ENCODE assay signal across 12 cellular contexts in the genomic region with DNA sequence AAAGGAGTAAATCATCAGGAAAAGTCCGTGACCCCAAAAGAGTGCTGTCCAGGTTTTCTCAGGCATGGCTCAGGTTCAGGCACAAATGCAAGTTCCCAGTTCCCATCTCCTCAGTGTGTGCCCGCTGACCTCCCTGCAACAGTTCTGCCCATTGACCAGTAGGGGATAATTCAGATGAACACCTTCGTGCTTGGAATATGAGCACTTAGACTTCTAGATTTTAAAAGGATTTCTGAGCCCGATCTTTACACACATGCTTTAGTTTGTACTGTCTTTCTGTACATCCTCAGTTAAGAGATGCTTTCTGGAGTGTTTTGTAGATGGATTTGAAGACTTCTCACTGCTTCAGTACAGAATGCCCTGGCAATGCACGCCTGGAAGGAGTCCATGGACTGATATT.
DNase-seq lines count a peak whose midpoint lies in the region; ATAC-seq and TF ChIP-seq lines count a peak whose summit lies in the region.
"Had no signal": no experiment of that assay in that cellular context is flagged by ENCODE, and none has a peak within 500 bp of the region (broad histone marks: within the 10 kb centered on the region; RNA-seq: fewer than 3 reads in every experiment).

No MANE protein-coding gene starts in this region.

- no peaks in the 10 kb centered on the region for H3K27me3 ChIP-seq in brain microvascular endothelial cell (replicated peaks)
- no peaks in the 10 kb centered on the region for H3K27me3 ChIP-seq in neural progenitor cell
- H3K27me3 ChIP-seq in CD8-positive, alpha-beta T cell (ENCODE audit: insufficient read depth, low read length): no peaks in the 10 kb centered on the region

- peak; percentile 47 for TF ChIP-seq CTCF in brain microvascular endothelial cell (IDR thresholded peaks at IDR 0.05; ENCODE audit: low read depth, low read length, missing control alignments)
- peak; percentile 37 for TF ChIP-seq CTCF in neural progenitor cell (IDR thresholded peaks at IDR 0.05)
- TF ChIP-seq CTCF in CD8-positive, alpha-beta T cell (IDR thresholded peaks at IDR 0.05): no peak

- DNase-seq in G401 (ENCODE audit: low spot score) (peak; percentile 73), HT-29 (ENCODE audit: low spot score) (peak; percentile 2), brain microvascular endothelial cell (no peak), neural progenitor cell (ENCODE audit: low spot score) (no peak), putamen (ENCODE audit: low spot score) (no peak), NCI-H187 treated with DMSO at 0.1 percent for 48 hours (lab: John Stamatoyannopoulos, UW) (no peak)
- DNase-seq in CD8-positive, alpha-beta T cell: no peak
- DNase-seq: activated naive CD8-positive, alpha-beta T cell treated with anti-CD3 and anti-CD28 coated beads, Interleukin-2, amount 10 ng/mL, durations not matched to agents 7 days and 5 days; cortex of kidney; NCI-H446 treated with DMSO at 0.1 percent for 48 hours; stimulated activated naive CD4-positive, alpha-beta T cell treated with Interleukin-2 at 50 U/mL for 16 hours; T-helper 1 cell had no signal

- H3K9me3 ChIP-seq in neural progenitor cell (ENCODE audit: low read depth): peaks cover 4% of the 10 kb centered on the region
- H3K9me3 ChIP-seq in CD8-positive, alpha-beta T cell (ENCODE audit: low read length): no peaks in the 10 kb centered on the region

- POLR2A ChIA-PET in CD8-positive, alpha-beta T cell (lab: Charles Lee): no interaction called here

- CTCF ChIA-PET in CD8-positive, alpha-beta T cell (lab: Charles Lee): no interaction called here

- H3K27ac ChIP-seq in brain microvascular endothelial cell: no peak overlapping the region
- no peak overlapping the region for H3K27ac ChIP-seq in neural progenitor cell
- H3K27ac ChIP-seq in CD8-positive, alpha-beta T cell (ENCODE audit: low read depth, low read length): no peak overlapping the region

- H3K4me1 ChIP-seq in neural progenitor cell: no peaks in the 10 kb centered on the region
- H3K4me1 ChIP-seq in CD8-positive, alpha-beta T cell (ENCODE audit: insufficient read depth, low read length): no peaks in the 10 kb centered on the region

- H3K9ac ChIP-seq in neural progenitor cell: no peak overlapping the region

- H3K4me2 ChIP-seq in neural progenitor cell: no peak overlapping the region

- H3K9me3 Mint-ChIP-seq in neural progenitor cell: peaks cover 7% of the 10 kb centered on the region
- H3K9me3 Mint-ChIP-seq in CD8-positive, alpha-beta T cell: no peaks in the 10 kb centered on the region
- H3K9me3 Mint-ChIP-seq: activated naive CD8-positive, alpha-beta T cell treated with anti-CD3 and anti-CD28 coated beads, Interleukin-2, amount 10 ng/mL, durations not matched to agents 7 days and 5 days had no signal

- in situ Hi-C loops in G401 (cut with HindIII; ENCODE audit: low sequenced_read_pairs) (no loop called here), brain microvascular endothelial cell (cut with HindIII; ENCODE audit: low pct_ligation_motif_present, low sequenced_read_pairs) (no loop called here)

- no peaks in the 10 kb centered on the region for H3F3A ChIP-seq in neural progenitor cell (ENCODE audit: low read depth)

- no peak overlapping the region for H3K4me3 Mint-ChIP-seq in neural progenitor cell
- H3K4me3 Mint-ChIP-seq in CD8-positive, alpha-beta T cell: no peak overlapping the region
- H3K4me3 Mint-ChIP-seq: activated naive CD8-positive, alpha-beta T cell treated with anti-CD3 and anti-CD28 coated beads, Interleukin-2, amount 10 ng/mL, durations not matched to agents 7 days and 5 days had no signal

- no peaks in the 10 kb centered on the region for H3K79me2 ChIP-seq in neural progenitor cell (ENCODE audit: low read depth)

- no peaks in the 10 kb centered on the region for H4K20me1 ChIP-seq in neural progenitor cell (ENCODE audit: low read depth)

- no peaks in the 10 kb centered on the region for H3K4me1 Mint-ChIP-seq in neural progenitor cell
- no peaks in the 10 kb centered on the region for H3K4me1 Mint-ChIP-seq in CD8-positive, alpha-beta T cell (ENCODE audit: low read depth)
- H3K4me1 Mint-ChIP-seq: activated naive CD8-positive, alpha-beta T cell treated with anti-CD3 and anti-CD28 coated beads, Interleukin-2, amount 10 ng/mL, durations not matched to agents 7 days and 5 days had no signal

- intact Hi-C loops in CD8-positive, alpha-beta T cell (cut with DNase I, micrococcal nuclease): no loop called here

- H3K27me3 Mint-ChIP-seq in neural progenitor cell (ENCODE audit: insufficient read depth, low read depth): no peaks in the 10 kb centered on the region
- no peaks in the 10 kb centered on the region for H3K27me3 Mint-ChIP-seq in CD8-positive, alpha-beta T cell (ENCODE audit: low read depth)
- H3K27me3 Mint-ChIP-seq: activated naive CD8-positive, alpha-beta T cell treated with anti-CD3 and anti-CD28 coated beads, Interleukin-2, amount 10 ng/mL, durations not matched to agents 7 days and 5 days had no signal

- no peak overlapping the region for H2AFZ ChIP-seq in neural progenitor cell (replicated peaks)

- H3K4me3 ChIP-seq in brain microvascular endothelial cell (ENCODE audit: low read depth, low read length): no peak overlapping the region
- no peak overlapping the region for H3K4me3 ChIP-seq in neural progenitor cell
- no peak overlapping the region for H3K4me3 ChIP-seq in CD8-positive, alpha-beta T cell (ENCODE audit: low read depth, low read length)

- ATAC-seq in CD8-positive, alpha-beta T cell: no peak

- H3K36me3 ChIP-seq in brain microvascular endothelial cell (replicated peaks) (no peaks in the 10 kb centered on the region), neural progenitor cell (no peaks in the 10 kb centered on the region)
- no peaks in the 10 kb centered on the region for H3K36me3 ChIP-seq in CD8-positive, alpha-beta T cell (ENCODE audit: insufficient read depth, low read length)

- H3K27ac Mint-ChIP-seq in neural progenitor cell: no peak overlapping the region
- H3K27ac Mint-ChIP-seq in CD8-positive, alpha-beta T cell: no peak overlapping the region
- H3K27ac Mint-ChIP-seq: activated naive CD8-positive, alpha-beta T cell treated with anti-CD3 and anti-CD28 coated beads, Interleukin-2, amount 10 ng/mL, durations not matched to agents 7 days and 5 days had no signal

- no peaks in the 10 kb centered on the region for H3K36me3 Mint-ChIP-seq in neural progenitor cell
- no peaks in the 10 kb centered on the region for H3K36me3 Mint-ChIP-seq in CD8-positive, alpha-beta T cell
- H3K36me3 Mint-ChIP-seq: activated naive CD8-positive, alpha-beta T cell treated with anti-CD3 and anti-CD28 coated beads, Interleukin-2, amount 10 ng/mL, durations not matched to agents 7 days and 5 days had no signal

Comparison
In these comparisons a context has a peak if more than half of its experiments do, and no peak if none do; other contexts are left out.
1. DNase-seq: peak in G401 (single experiment) and HT-29 (single experiment); none in brain microvascular endothelial cell (single experiment), neural progenitor cell (single experiment), putamen (single experiment), NCI-H187 treated with DMSO at 0.1 percent for 48 hours (single experiment) and CD8-positive, alpha-beta T cell (0 of 7).